1 cellular context compared by ENCODE assay signal in the genomic region with DNA sequence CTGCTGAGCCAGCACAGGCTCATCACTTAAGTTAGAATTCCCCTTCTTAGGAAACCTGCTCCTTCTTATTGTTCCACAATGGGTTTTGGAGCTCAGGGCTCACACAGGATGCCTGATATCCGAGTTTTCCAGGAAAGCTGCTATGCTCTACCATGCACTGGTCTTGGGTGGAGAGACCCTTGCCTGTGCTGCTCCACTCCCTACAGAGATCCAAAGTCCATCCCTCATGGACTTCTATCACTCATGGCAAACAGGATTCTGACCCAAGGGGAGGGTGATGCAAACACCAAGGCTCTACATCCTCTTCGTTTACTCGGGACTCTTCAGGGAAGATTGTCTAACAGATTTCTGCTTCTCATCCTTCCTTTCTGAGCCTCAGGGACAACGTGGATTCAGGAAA.
TF ChIP-seq lines count a peak whose summit lies in the region.

No MANE protein-coding gene starts in this region.

TF ChIP-seq in WTC11, 78 proteins besides CTCF, POLR2A, EP300 and RAD21 (continued from another document):
- TF ChIP-seq, protein P1, sequence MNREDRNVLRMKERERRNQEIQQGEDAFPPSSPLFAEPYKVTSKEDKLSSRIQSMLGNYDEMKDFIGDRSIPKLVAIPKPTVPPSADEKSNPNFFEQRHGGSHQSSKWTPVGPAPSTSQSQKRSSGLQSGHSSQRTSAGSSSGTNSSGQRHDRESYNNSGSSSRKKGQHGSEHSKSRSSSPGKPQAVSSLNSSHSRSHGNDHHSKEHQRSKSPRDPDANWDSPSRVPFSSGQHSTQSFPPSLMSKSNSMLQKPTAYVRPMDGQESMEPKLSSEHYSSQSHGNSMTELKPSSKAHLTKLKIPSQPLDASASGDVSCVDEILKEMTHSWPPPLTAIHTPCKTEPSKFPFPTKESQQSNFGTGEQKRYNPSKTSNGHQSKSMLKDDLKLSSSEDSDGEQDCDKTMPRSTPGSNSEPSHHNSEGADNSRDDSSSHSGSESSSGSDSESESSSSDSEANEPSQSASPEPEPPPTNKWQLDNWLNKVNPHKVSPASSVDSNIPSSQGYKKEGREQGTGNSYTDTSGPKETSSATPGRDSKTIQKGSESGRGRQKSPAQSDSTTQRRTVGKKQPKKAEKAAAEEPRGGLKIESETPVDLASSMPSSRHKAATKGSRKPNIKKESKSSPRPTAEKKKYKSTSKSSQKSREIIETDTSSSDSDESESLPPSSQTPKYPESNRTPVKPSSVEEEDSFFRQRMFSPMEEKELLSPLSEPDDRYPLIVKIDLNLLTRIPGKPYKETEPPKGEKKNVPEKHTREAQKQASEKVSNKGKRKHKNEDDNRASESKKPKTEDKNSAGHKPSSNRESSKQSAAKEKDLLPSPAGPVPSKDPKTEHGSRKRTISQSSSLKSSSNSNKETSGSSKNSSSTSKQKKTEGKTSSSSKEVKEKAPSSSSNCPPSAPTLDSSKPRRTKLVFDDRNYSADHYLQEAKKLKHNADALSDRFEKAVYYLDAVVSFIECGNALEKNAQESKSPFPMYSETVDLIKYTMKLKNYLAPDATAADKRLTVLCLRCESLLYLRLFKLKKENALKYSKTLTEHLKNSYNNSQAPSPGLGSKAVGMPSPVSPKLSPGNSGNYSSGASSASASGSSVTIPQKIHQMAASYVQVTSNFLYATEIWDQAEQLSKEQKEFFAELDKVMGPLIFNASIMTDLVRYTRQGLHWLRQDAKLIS (CRISPR knock-in tag; IDR thresholded peaks at IDR 0.05; ENCODE audit: borderline replicate concordance), result no peak
- 0 out of 2 replicates have a peak, but pooled peaks have one; percentile 31 for TF ChIP-seq GABPB1 (CRISPR knock-in tag; IDR thresholded peaks at IDR 0.05)
TF ChIP-seq in WTC11: peak in this region for 1.
